ENCODE assay signal across 13 cellular contexts in genomic region chr3:98971183-98971681, GRCh38.
A peak's percentile ranks its signal among the peaks of the same experiment; 100 is the strongest.
DNase-seq lines count a peak whose midpoint lies in the region; ATAC-seq, FAIRE-seq and TF ChIP-seq lines count a peak whose summit lies in the region.
"Had no signal": no experiment of that assay in that cellular context is flagged by ENCODE, and none has a peak within 500 bp of the region (broad histone marks: within the 10 kb centered on the region; RNA-seq: fewer than 3 reads in every experiment).

No MANE protein-coding gene starts in this region.

- CTCF ChIA-PET in GM12878 (lab: Yijun Ruan, JAX): no interaction called here
- CTCF ChIA-PET in CD8-positive, alpha-beta T cell (lab: Charles Lee): no interaction called here

- H3K9me3 Mint-ChIP-seq in CD8-positive, alpha-beta T cell: peaks cover 2% of the 10 kb centered on the region

- no peak overlapping the region for H3K4me3 Mint-ChIP-seq in CD8-positive, alpha-beta T cell
- H3K4me3 Mint-ChIP-seq: naive B cell had no signal

- H4K20me1 ChIP-seq in GM12878 (ENCODE audit: control insufficient read depth, insufficient read depth): no peaks in the 10 kb centered on the region
- no peaks in the 10 kb centered on the region for H4K20me1 ChIP-seq in neural cell (ENCODE audit: insufficient read depth)

- BruUV-seq in GM12878 (replicated peaks; lab: Mats Ljungman, UMichigan): no TSS peak

- WGBS in GM12878 (ENCODE audit: insufficient coverage, insufficient replicate concordance, low lambda C conversion rate, missing lambda C conversion rate): 42% methylated on average over 1 of the region's 1 CpG
- WGBS in stomach, 5 donors: 87 to 100% (median 95%) methylated on average over 1 of the region's 1 CpG

- no peaks in the 10 kb centered on the region for H3K4me1 Mint-ChIP-seq in CD8-positive, alpha-beta T cell (ENCODE audit: low read depth)
- H3K4me1 Mint-ChIP-seq: naive B cell had no signal

- POLR2A ChIA-PET in GM12878 (lab: Charles Lee): no interaction called here
- POLR2A ChIA-PET in CD8-positive, alpha-beta T cell (lab: Charles Lee): no interaction called here

- H3K27me3 ChIP-seq in GM12878 (replicated peaks in 1 of 2; ENCODE audit: control insufficient read depth in 2 of 2, insufficient read depth in 2 of 2, low read length in 1 of 2): no peaks in the 10 kb centered on the region
- no peaks in the 10 kb centered on the region for H3K27me3 ChIP-seq in neural cell (ENCODE audit: insufficient read depth, low read depth, low read length)
- no peaks in the 10 kb centered on the region for H3K27me3 ChIP-seq in stomach
- no peaks in the 10 kb centered on the region for H3K27me3 ChIP-seq in CD8-positive, alpha-beta T cell (ENCODE audit: insufficient read depth, low read length)

- TF ChIP-seq POLR2A in GM12878 (IDR thresholded peaks at IDR 0.05; ENCODE audit: low read depth, low read length) (no peak), stomach (IDR thresholded peaks at IDR 0.05) (no peak)

- no peaks in the 10 kb centered on the region for H3K4me1 ChIP-seq in GM12878 (ENCODE audit: control insufficient read depth, insufficient read depth, low read length)
- no peaks in the 10 kb centered on the region for H3K4me1 ChIP-seq in stomach
- no peaks in the 10 kb centered on the region for H3K4me1 ChIP-seq in CD8-positive, alpha-beta T cell (ENCODE audit: insufficient read depth, low read length)
- H3K4me1 ChIP-seq: HAP-1 had no signal

- no peaks in the 10 kb centered on the region for H3K36me3 Mint-ChIP-seq in CD8-positive, alpha-beta T cell
- H3K36me3 Mint-ChIP-seq: naive B cell had no signal

- intact Hi-C loops in GM12878 (cut with micrococcal nuclease; ENCODE audit: unreplicated experiment) (no loop called here), stomach (cut with DNase I; ENCODE audit: low total_unique reads) (no loop called here)
- intact Hi-C loops in CD8-positive, alpha-beta T cell (cut with DNase I, micrococcal nuclease): no loop called here

- DNase-seq in EL (peak; percentile 93), LoVo (ENCODE audit: low spot score) (peak; percentile 77), GM12878 (ENCODE audit: low read depth, low spot score) (no peak), stomach (no peak)
- DNase-seq in CD8-positive, alpha-beta T cell: no peak
- no peak for DNase-seq in stimulated activated CD4-positive, alpha-beta T cell treated with anti-CD3 and anti-CD28 coated beads, Interleukin-15, amount 100 ng/mL, for 24 hours
- DNase-seq: naive B cell, substantia nigra had no signal

- in situ Hi-C loops in GM12878 (cut with MboI): no loop called here

- H3K36me3 ChIP-seq in GM12878 (ENCODE audit: control insufficient read depth in 2 of 2, insufficient read depth in 2 of 2, low read length in 1 of 2): no peaks in the 10 kb centered on the region
- H3K36me3 ChIP-seq in neural cell (ENCODE audit: insufficient read depth, low read length): no peaks in the 10 kb centered on the region
- H3K36me3 ChIP-seq in stomach: no peaks in the 10 kb centered on the region
- H3K36me3 ChIP-seq in CD8-positive, alpha-beta T cell (ENCODE audit: insufficient read depth, low read length): no peaks in the 10 kb centered on the region
- H3K36me3 ChIP-seq: HAP-1 had no signal

- TF ChIP-seq EP300 in GM12878 (IDR thresholded peaks at IDR 0.05; ENCODE audit: borderline replicate concordance in 1 of 2, control insufficient read depth in 1 of 2, low read depth in 2 of 2, low read length in 2 of 2) (no peak), neural cell (conservative IDR thresholded peaks at IDR 0.05; ENCODE audit: poor library complexity, severe bottlenecking) (peak; percentile 91), stomach (IDR thresholded peaks at IDR 0.05) (no peak)

- TF ChIP-seq CTCF in GM12878 (IDR thresholded peaks at IDR 0.05 in 2 of 3, conservative IDR thresholded peaks at IDR 0.05 in 1 of 3; ENCODE audit: control insufficient read depth in 2 of 3, extremely low read depth in 1 of 3, insufficient read depth in 1 of 3, low read depth in 3 of 3, low read length in 3 of 3) (no peak), neural cell (IDR thresholded peaks at IDR 0.05; ENCODE audit: poor library complexity, severe bottlenecking) (peak; percentile 32), stomach (IDR thresholded peaks at IDR 0.05) (no peak)
- TF ChIP-seq CTCF in CD8-positive, alpha-beta T cell (IDR thresholded peaks at IDR 0.05): no peak

- H3K9ac ChIP-seq in GM12878 (ENCODE audit: control insufficient read depth, insufficient read depth, low read length): no peak overlapping the region
- H3K9ac ChIP-seq in neural cell (ENCODE audit: low read length): no peak overlapping the region

- H3F3A ChIP-seq in neural cell (ENCODE audit: insufficient read depth, low read length, poor library complexity, severe bottlenecking): no peaks in the 10 kb centered on the region

- no peak for FAIRE-seq in GM12878 (lab: Jason Lieb, UNC)
- FAIRE-seq: colon had no signal

- H3K4me3 ChIP-seq in GM12878 (no peak overlapping the region), neural cell (ENCODE audit: low read length) (peak overlapping the region; percentile 31), stomach (no peak overlapping the region)
- no peak overlapping the region for H3K4me3 ChIP-seq in CD8-positive, alpha-beta T cell (ENCODE audit: low read depth, low read length)
- H3K4me3 ChIP-seq: HAP-1 had no signal

- TF ChIP-seq RAD21 in GM12878 (IDR thresholded peaks at IDR 0.05; ENCODE audit: insufficient read depth, low read depth, low read length) (no peak), neural cell (conservative IDR thresholded peaks at IDR 0.05) (no peak)

- H3K9me3 ChIP-seq in GM12878 (replicated peaks; ENCODE audit: control insufficient read depth, insufficient read depth, low read length) (peaks cover 1% of the 10 kb centered on the region; the same call in 1 of the 3 replicates), neural cell (ENCODE audit: low read length) (no peaks in the 10 kb centered on the region), stomach (no peaks in the 10 kb centered on the region)
- H3K9me3 ChIP-seq in CD8-positive, alpha-beta T cell (ENCODE audit: low read length): no peaks in the 10 kb centered on the region
- H3K9me3 ChIP-seq: HAP-1 had no signal

- ATAC-seq in GM12878: no peak; the same call in 1 of the 3 replicates
- no peak for ATAC-seq in CD8-positive, alpha-beta T cell
- ATAC-seq in HG03135 (IDR thresholded peaks at IDR 0.05; ENCODE audit: unreplicated experiment): no peak

- H3K27ac ChIP-seq in GM12878 (ENCODE audit: control insufficient read depth, insufficient read depth) (no peak overlapping the region), neural cell (ENCODE audit: low read length) (peak overlapping the region; percentile 60), stomach (no peak overlapping the region)
- no peak overlapping the region for H3K27ac ChIP-seq in CD8-positive, alpha-beta T cell (ENCODE audit: low read depth, low read length)
- H3K27ac ChIP-seq: HL-60 had no signal

- H3K9me2 ChIP-seq in neural cell (ENCODE audit: insufficient read depth, low read length): no peaks in the 10 kb centered on the region

- RAD21 ChIA-PET in GM12878 (lab: Charles Lee; ENCODE audit: unreplicated experiment): no interaction called here

- SMC1A ChIA-PET in GM12878 (lab: Charles Lee; ENCODE audit: uncharacterized antibody, unreplicated experiment): no interaction called here

- no peak overlapping the region for H3K4me2 ChIP-seq in GM12878 (ENCODE audit: control insufficient read depth, insufficient read depth)
- peak overlapping the region; percentile 38 for H3K4me2 ChIP-seq in neural cell (ENCODE audit: low read length)

- H3K79me2 ChIP-seq in GM12878 (ENCODE audit: control insufficient read depth, insufficient read depth, low read length) (no peaks in the 10 kb centered on the region), neural cell (replicated peaks; ENCODE audit: insufficient read depth, low read length) (no peaks in the 10 kb centered on the region)

- no peak overlapping the region for H2AFZ ChIP-seq in GM12878 (ENCODE audit: control insufficient read depth, low read depth, low read length)
- no peak overlapping the region for H2AFZ ChIP-seq in neural cell (ENCODE audit: low read depth, low read length)

- no peak overlapping the region for H3K27ac Mint-ChIP-seq in CD8-positive, alpha-beta T cell
- H3K27ac Mint-ChIP-seq: naive B cell had no signal

- H3K27me3 Mint-ChIP-seq in CD8-positive, alpha-beta T cell (ENCODE audit: low read depth): peaks cover 6% of the 10 kb centered on the region

TF ChIP-seq in GM12878, 131 proteins besides CTCF, POLR2A, EP300 and RAD21:
- TF ChIP-seq MEF2B (IDR thresholded peaks at IDR 0.05; ENCODE audit: partially characterized antibody, poor library complexity, severe bottlenecking): no peak
- no peak for TF ChIP-seq RELA (IDR thresholded peaks at IDR 0.05; ENCODE audit: borderline replicate concordance, partially characterized antibody)
- 0 out of 2 replicates have a peak, but pooled peaks have one; percentile 17 for TF ChIP-seq JUNB (IDR thresholded peaks at IDR 0.05)

TF ChIP-seq in neural cell, 6 proteins besides CTCF, POLR2A, EP300 and RAD21:
- peak; percentile 46 for TF ChIP-seq REST (IDR thresholded peaks at IDR 0.05; ENCODE audit: borderline replicate concordance)
- TF ChIP-seq POLR2AphosphoS5 (IDR thresholded peaks at IDR 0.05): peak; percentile 67
- TF ChIP-seq SMC3 (conservative IDR thresholded peaks at IDR 0.05; ENCODE audit: poor library complexity): no peak

Comparison
In these comparisons a context has a peak if more than half of its experiments do, and no peak if none do; other contexts are left out.
1. DNase-seq: peak in EL (single experiment) and LoVo (single experiment); none in GM12878 (single experiment), stomach (single experiment), CD8-positive, alpha-beta T cell (0 of 7) and stimulated activated CD4-positive, alpha-beta T cell treated with anti-CD3 and anti-CD28 coated beads, Interleukin-15, amount 100 ng/mL, for 24 hours (single experiment).